19 cellular contexts compared by ENCODE assay signal in genomic region chr10:80829151-80829550, GRCh38.
A peak's percentile ranks its signal among the peaks of the same experiment; 100 is the strongest.
DNase-seq lines count a peak whose midpoint lies in the region; ATAC-seq, FAIRE-seq and TF ChIP-seq lines count a peak whose summit lies in the region.
"Had no signal": no experiment of that assay in that cellular context is flagged by ENCODE, and none has a peak within 500 bp of the region (broad histone marks: within the 10 kb centered on the region; RNA-seq: fewer than 3 reads in every experiment).

No MANE protein-coding gene starts in this region.

- TF ChIP-seq CTCF in HepG2 (CRISPR knock-in tag; IDR thresholded peaks at IDR 0.05), result no peak
- no peak for TF ChIP-seq CTCF in right lobe of liver (IDR thresholded peaks at IDR 0.05)

- WGBS in HepG2 (ENCODE audit: low lambda C conversion rate), result 0% methylated on average over 1 of the region's 1 CpG
- 93% methylated on average over 1 of the region's 1 CpG for WGBS in right lobe of liver (ENCODE audit: insufficient coverage, low coverage, low lambda C conversion rate, missing lambda C conversion rate)

- H3K4me2 ChIP-seq in HepG2 (ENCODE audit: low read depth, low read length), result no peak overlapping the region
- H3K4me2 ChIP-seq: BLaER1 treated with 17β-estradiol and CSF1 and Interleukin-3, amounts not matched to agents 10 nM and 100 nM had no signal

- in situ Hi-C loops in HepG2 (cut with HindIII; ENCODE audit: extremely low pct_ligation_motif_present, low pct_unique_long_range_greater_than_20kb), result no loop called here

- peaks cover 25% of the 10 kb centered on the region for H3K9me3 ChIP-seq in HepG2 (ENCODE audit: low read length)
- H3K9me3 ChIP-seq in right lobe of liver, result peaks cover 0 to 5% (median 0%) of the 10 kb centered on the region in 4 donors

- no peak overlapping the region for H3K27ac ChIP-seq in HepG2 (ENCODE audit: extremely low read length, insufficient read depth, low read length)
- H3K27ac ChIP-seq in right lobe of liver, result no peak overlapping the region
- H3K27ac ChIP-seq: BLaER1 treated with 17β-estradiol and CSF1 and Interleukin-3, amounts not matched to agents 10 nM and 100 nM had no signal

- H3K36me3 ChIP-seq in HepG2 (replicated peaks in 1 of 2; ENCODE audit: control insufficient read depth in 1 of 2, insufficient read depth in 2 of 2, low read length in 2 of 2) (no peaks in the 10 kb centered on the region), right lobe of liver (no peaks in the 10 kb centered on the region)
- H3K36me3 ChIP-seq: BLaER1 treated with 17β-estradiol and CSF1 and Interleukin-3, amounts not matched to agents 10 nM and 100 nM had no signal

- DNase-seq in HepG2 (ENCODE audit: low spot score), result no peak
- DNase-seq in right lobe of liver, result no peak
- DNase-seq in OCI-M1 (lab: John Stamatoyannopoulos, UW), result peak; percentile 16
- DNase-seq in NOMO-1 treated with dmso at 0.1 percent for 144 hours (lab: John Stamatoyannopoulos, UW; ENCODE audit: unreplicated experiment), result no peak
- DNase-seq: 8988T; AML-193; Caco-2; Calu3; CD4-positive, alpha-beta T cell; CD8-positive, alpha-beta T cell; DMS79 treated with DMSO at 0.1 percent for 48 hours; GF-D8 had no signal

- H3K4me1 ChIP-seq in HepG2 (ENCODE audit: insufficient read depth, low read length) (no peaks in the 10 kb centered on the region), right lobe of liver (no peaks in the 10 kb centered on the region)
- H3K4me1 ChIP-seq: BLaER1 treated with 17β-estradiol and CSF1 and Interleukin-3, amounts not matched to agents 10 nM and 100 nM; Caco-2 had no signal

- H3K27me3 ChIP-seq in HepG2 (ENCODE audit: control insufficient read depth in 1 of 2, insufficient read depth in 2 of 2, low read length in 2 of 2) (no peaks in the 10 kb centered on the region), right lobe of liver (no peaks in the 10 kb centered on the region)
- H3K27me3 ChIP-seq: BLaER1 treated with 17β-estradiol and CSF1 and Interleukin-3, amounts not matched to agents 10 nM and 100 nM had no signal

- POLR2A ChIA-PET in HepG2 (lab: Yijun Ruan, JAX), result no interaction called here

- no peak overlapping the region for H2AFZ ChIP-seq in HepG2 (ENCODE audit: low read length)

- CTCF ChIA-PET in HepG2 (lab: Yijun Ruan, JAX; ENCODE audit: low intra/inter-chr PET ratio, low total read pairs), result no interaction called here

- TF ChIP-seq EP300 in HepG2 (IDR thresholded peaks at IDR 0.05; ENCODE audit: low read depth in 2 of 2, low read length in 2 of 2) (no peak), HepG2 (CRISPR knock-in tag; IDR thresholded peaks at IDR 0.05; ENCODE audit: borderline replicate concordance) (no peak)

- no peak for FAIRE-seq in HepG2 (lab: Jason Lieb, UNC)
- FAIRE-seq: A204.1, D721Med, G401.6, GM12891, GM19239 had no signal

- no peak for TF ChIP-seq RAD21 in HepG2 (CRISPR knock-in tag; IDR thresholded peaks at IDR 0.05)

- BruUV-seq in HepG2 (replicated peaks; lab: Mats Ljungman, UMichigan), result no TSS peak

- H3K79me2 ChIP-seq in HepG2 (ENCODE audit: insufficient read depth, low read length), result no peaks in the 10 kb centered on the region

- H3K4me3 ChIP-seq in HepG2 (replicated peaks in 1 of 3; ENCODE audit: insufficient read depth in 1 of 3, low read depth in 2 of 3, low read length in 3 of 3) (no peak overlapping the region), right lobe of liver (no peak overlapping the region)
- H3K4me3 ChIP-seq: BLaER1 treated with 17β-estradiol and CSF1 and Interleukin-3, amounts not matched to agents 10 nM and 100 nM had no signal

- no peak overlapping the region for H3K9ac ChIP-seq in HepG2 (ENCODE audit: insufficient read depth, low read depth, low read length)
- H3K9ac ChIP-seq: BLaER1 treated with 17β-estradiol and CSF1 and Interleukin-3, amounts not matched to agents 10 nM and 100 nM had no signal

- intact Hi-C loops in HepG2 (cut with micrococcal nuclease; ENCODE audit: unreplicated experiment) (no loop called here), right lobe of liver (cut with DNase I) (no loop called here)

- ATAC-seq in HepG2, result no peak
- ATAC-seq in right lobe of liver, result no peak
- no peak for ATAC-seq in HG03139 (IDR thresholded peaks at IDR 0.05; ENCODE audit: unreplicated experiment)
- ATAC-seq: CD8-positive, alpha-beta T cell had no signal

- TF ChIP-seq POLR2A in HepG2 (IDR thresholded peaks at IDR 0.05; ENCODE audit: insufficient read depth in 1 of 2, low read depth in 2 of 2, low read length in 2 of 2) (no peak), right lobe of liver (IDR thresholded peaks at IDR 0.05) (no peak)

- no peaks in the 10 kb centered on the region for H4K20me1 ChIP-seq in HepG2 (ENCODE audit: insufficient read depth, low read length)
- H4K20me1 ChIP-seq: BLaER1 treated with 17β-estradiol and CSF1 and Interleukin-3, amounts not matched to agents 10 nM and 100 nM had no signal

TF ChIP-seq in HepG2, 621 proteins besides CTCF, POLR2A, EP300 and RAD21:
- TF ChIP-seq ZNF660 (CRISPR knock-in tag; IDR thresholded peaks at IDR 0.05; ENCODE audit: borderline replicate concordance, low read depth) (no peak), ZNF160 (CRISPR knock-in tag; IDR thresholded peaks at IDR 0.05) (peak; percentile 85; the same call in 1 of the 2 replicates)
- TF ChIP-seq, protein P1, sequence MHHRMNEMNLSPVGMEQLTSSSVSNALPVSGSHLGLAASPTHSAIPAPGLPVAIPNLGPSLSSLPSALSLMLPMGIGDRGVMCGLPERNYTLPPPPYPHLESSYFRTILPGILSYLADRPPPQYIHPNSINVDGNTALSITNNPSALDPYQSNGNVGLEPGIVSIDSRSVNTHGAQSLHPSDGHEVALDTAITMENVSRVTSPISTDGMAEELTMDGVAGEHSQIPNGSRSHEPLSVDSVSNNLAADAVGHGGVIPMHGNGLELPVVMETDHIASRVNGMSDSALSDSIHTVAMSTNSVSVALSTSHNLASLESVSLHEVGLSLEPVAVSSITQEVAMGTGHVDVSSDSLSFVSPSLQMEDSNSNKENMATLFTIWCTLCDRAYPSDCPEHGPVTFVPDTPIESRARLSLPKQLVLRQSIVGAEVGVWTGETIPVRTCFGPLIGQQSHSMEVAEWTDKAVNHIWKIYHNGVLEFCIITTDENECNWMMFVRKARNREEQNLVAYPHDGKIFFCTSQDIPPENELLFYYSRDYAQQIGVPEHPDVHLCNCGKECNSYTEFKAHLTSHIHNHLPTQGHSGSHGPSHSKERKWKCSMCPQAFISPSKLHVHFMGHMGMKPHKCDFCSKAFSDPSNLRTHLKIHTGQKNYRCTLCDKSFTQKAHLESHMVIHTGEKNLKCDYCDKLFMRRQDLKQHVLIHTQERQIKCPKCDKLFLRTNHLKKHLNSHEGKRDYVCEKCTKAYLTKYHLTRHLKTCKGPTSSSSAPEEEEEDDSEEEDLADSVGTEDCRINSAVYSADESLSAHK (CRISPR knock-in tag; IDR thresholded peaks at IDR 0.05; ENCODE audit: borderline replicate concordance), result no peak
